Comparison of ENCODE assay signal across 8 cellular contexts in the genomic region with DNA sequence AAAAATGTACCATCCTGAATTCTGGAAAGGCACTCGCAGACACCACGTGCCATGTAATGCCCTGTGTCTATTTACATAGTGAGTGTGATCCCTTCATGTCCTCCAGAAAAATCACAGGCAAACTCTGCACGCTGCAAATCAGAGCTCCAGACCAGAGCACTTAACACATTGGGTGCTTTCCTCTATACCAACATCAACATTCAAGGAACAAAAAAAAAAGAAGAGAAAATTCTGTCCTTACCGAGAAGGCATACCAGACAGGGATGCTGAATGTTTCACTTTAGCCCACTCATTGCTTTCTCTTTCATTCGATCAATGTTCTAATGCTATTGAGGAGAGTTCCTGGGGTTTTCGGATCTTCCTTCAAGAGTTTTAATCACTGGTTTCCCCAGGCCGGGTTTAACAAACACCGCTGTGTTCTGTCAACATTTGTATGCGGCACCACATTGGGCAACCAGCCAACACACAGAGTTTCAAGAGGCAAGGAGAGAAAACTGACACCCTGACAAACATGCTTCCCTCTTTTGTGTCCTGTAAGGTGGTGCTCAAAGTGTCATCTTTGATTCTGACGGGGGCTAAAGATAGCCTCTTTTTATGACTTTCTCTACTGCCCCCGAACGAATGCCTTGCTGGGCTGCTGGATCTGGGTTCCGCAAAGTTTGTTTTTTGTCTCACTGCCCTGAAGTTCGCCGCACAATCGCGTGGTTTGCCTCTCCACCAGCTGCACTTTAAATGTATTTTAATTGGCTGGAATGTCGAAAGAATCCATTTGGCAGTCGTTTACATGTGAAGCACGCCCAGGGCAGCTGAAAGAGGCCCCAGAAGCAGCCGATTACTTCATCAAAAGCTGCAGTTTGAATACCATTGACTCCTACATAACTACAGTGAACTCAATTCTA.
DNase-seq lines count a peak whose midpoint lies in the region; ATAC-seq and TF ChIP-seq lines count a peak whose summit lies in the region.

No MANE protein-coding gene starts in this region.

- no peaks in the 10 kb centered on the region for H3K27me3 ChIP-seq in right cardiac atrium (ENCODE audit: control insufficient read depth, insufficient read depth)
- no peaks in the 10 kb centered on the region for H3K27me3 ChIP-seq in prostate gland (replicated peaks; ENCODE audit: insufficient read depth)

- H3K9me3 ChIP-seq in right cardiac atrium (ENCODE audit: control insufficient read depth, low read length) (no peaks in the 10 kb centered on the region), prostate gland (no peaks in the 10 kb centered on the region)

- H3K4me1 Mint-ChIP-seq in WTC11 = peaks cover 23% of the 10 kb centered on the region
- H3K4me1 Mint-ChIP-seq in natural killer cell = no peaks in the 10 kb centered on the region

- TF ChIP-seq CTCF in WTC11 (IDR thresholded peaks at IDR 0.05) = no peak
- TF ChIP-seq CTCF in prostate gland (IDR thresholded peaks at IDR 0.05) = no peak
- no peak for TF ChIP-seq CTCF in natural killer cell (IDR thresholded peaks at IDR 0.05)

- WGBS in right cardiac atrium = 7% methylated on average over 21 of the region's 21 CpGs
- 6% methylated on average over 21 of the region's 21 CpGs for WGBS in prostate gland

- TF ChIP-seq POLR2A in prostate gland (IDR thresholded peaks at IDR 0.05) = no peak

- peak; percentile 54 for DNase-seq in LHCN-M2 (ENCODE audit: low read depth)
- DNase-seq in WTC11 (ENCODE audit: low spot score) = peak; percentile 30
- peak; percentile 64 to 83 (median 73) for DNase-seq in right cardiac atrium
- peak; percentile 67 for DNase-seq in prostate gland (ENCODE audit: low spot score)
- no peak for DNase-seq in GOT3 (lab: John Stamatoyannopoulos, UW)
- DNase-seq in natural killer cell = no peak

- intact Hi-C loops in right cardiac atrium (cut with DNase I) = loop anchor here in 2 of 4 donors (5.0 to 10.0 kb wide), 2 partner anchors 90 to 93 kb away; no protein-coding TSS in a partner anchor
- intact Hi-C loops in prostate gland (cut with DNase I) = no loop called here
- intact Hi-C loops in natural killer cell (cut with micrococcal nuclease) = no loop called here

- peak overlapping the region; percentile 44 for H3K4me3 Mint-ChIP-seq in WTC11
- no peak overlapping the region for H3K4me3 Mint-ChIP-seq in natural killer cell

- CTCF ChIA-PET in WTC11 (lab: Charles Lee) = no interaction called here

- no peaks in the 10 kb centered on the region for H3K36me3 Mint-ChIP-seq in WTC11
- no peaks in the 10 kb centered on the region for H3K36me3 Mint-ChIP-seq in natural killer cell

- H3K27me3 Mint-ChIP-seq in WTC11 (ENCODE audit: low read depth) (no peaks in the 10 kb centered on the region), natural killer cell (ENCODE audit: low read depth in 2 of 2) (no peaks in the 10 kb centered on the region)

- H3K4me1 ChIP-seq in right cardiac atrium (ENCODE audit: control insufficient read depth, insufficient read depth, low read length) (no peaks in the 10 kb centered on the region), prostate gland (replicated peaks) (no peaks in the 10 kb centered on the region)

- no peaks in the 10 kb centered on the region for H3K9me3 Mint-ChIP-seq in WTC11
- peaks cover 0 to 12% of the 10 kb centered on the region in 2 donors for H3K9me3 Mint-ChIP-seq in natural killer cell

- peak overlapping the region; percentile 78 for H3K27ac ChIP-seq in right cardiac atrium (ENCODE audit: low read length)
- peak overlapping the region; percentile 42 to 51 for H3K27ac ChIP-seq in prostate gland

- H3K27ac Mint-ChIP-seq in WTC11 (peak overlapping the region; percentile 47; the same call in 1 of the 2 replicates), natural killer cell (no peak overlapping the region)

- H3K36me3 ChIP-seq in prostate gland = no peaks in the 10 kb centered on the region

- POLR2A ChIA-PET in WTC11 (lab: Charles Lee) = no interaction called here

- peak; percentile 81 for ATAC-seq in WTC11
- peak; percentile 63 to 67 for ATAC-seq in right cardiac atrium
- no peak for ATAC-seq in natural killer cell
- no peak for ATAC-seq in HG03196 (IDR thresholded peaks at IDR 0.05; ENCODE audit: unreplicated experiment)
- ATAC-seq in HG02610 (IDR thresholded peaks at IDR 0.05; ENCODE audit: unreplicated experiment) = no peak

- H3K4me3 ChIP-seq in right cardiac atrium (ENCODE audit: low read length) (peak overlapping the region; percentile 42), prostate gland (peak overlapping the region; percentile 7 to 9)

TF ChIP-seq in WTC11, 78 proteins besides CTCF, POLR2A, EP300 and RAD21:
- TF ChIP-seq SP1 (CRISPR knock-in tag; conservative IDR thresholded peaks at IDR 0.05) (0 out of 2 replicates have a peak, but pooled peaks have one; percentile 29), ZNF317 (CRISPR knock-in tag; IDR thresholded peaks at IDR 0.05; ENCODE audit: borderline replicate concordance, low read depth) (0 out of 2 replicates have a peak, but pooled peaks have one; percentile 14), NR1H2 (CRISPR knock-in tag; IDR thresholded peaks at IDR 0.05) (no peak), EMX1 (CRISPR knock-in tag; IDR thresholded peaks at IDR 0.05) (no peak)
- TF ChIP-seq, protein P1, sequence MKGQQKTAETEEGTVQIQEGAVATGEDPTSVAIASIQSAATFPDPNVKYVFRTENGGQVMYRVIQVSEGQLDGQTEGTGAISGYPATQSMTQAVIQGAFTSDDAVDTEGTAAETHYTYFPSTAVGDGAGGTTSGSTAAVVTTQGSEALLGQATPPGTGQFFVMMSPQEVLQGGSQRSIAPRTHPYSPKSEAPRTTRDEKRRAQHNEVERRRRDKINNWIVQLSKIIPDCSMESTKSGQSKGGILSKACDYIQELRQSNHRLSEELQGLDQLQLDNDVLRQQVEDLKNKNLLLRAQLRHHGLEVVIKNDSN (CRISPR knock-in tag; IDR thresholded peaks at IDR 0.05) = no peak
- TF ChIP-seq, protein P2, sequence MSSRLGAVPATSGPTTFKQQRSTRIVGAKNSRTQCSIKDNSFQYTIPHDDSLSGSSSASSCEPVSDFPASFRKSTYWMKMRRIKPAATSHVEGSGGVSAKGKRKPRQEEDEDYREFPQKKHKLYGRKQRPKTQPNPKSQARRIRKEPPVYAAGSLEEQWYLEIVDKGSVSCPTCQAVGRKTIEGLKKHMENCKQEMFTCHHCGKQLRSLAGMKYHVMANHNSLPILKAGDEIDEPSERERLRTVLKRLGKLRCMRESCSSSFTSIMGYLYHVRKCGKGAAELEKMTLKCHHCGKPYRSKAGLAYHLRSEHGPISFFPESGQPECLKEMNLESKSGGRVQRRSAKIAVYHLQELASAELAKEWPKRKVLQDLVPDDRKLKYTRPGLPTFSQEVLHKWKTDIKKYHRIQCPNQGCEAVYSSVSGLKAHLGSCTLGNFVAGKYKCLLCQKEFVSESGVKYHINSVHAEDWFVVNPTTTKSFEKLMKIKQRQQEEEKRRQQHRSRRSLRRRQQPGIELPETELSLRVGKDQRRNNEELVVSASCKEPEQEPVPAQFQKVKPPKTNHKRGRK (CRISPR knock-in tag; IDR thresholded peaks at IDR 0.05; ENCODE audit: borderline replicate concordance) = no peak
- TF ChIP-seq, protein P3, sequence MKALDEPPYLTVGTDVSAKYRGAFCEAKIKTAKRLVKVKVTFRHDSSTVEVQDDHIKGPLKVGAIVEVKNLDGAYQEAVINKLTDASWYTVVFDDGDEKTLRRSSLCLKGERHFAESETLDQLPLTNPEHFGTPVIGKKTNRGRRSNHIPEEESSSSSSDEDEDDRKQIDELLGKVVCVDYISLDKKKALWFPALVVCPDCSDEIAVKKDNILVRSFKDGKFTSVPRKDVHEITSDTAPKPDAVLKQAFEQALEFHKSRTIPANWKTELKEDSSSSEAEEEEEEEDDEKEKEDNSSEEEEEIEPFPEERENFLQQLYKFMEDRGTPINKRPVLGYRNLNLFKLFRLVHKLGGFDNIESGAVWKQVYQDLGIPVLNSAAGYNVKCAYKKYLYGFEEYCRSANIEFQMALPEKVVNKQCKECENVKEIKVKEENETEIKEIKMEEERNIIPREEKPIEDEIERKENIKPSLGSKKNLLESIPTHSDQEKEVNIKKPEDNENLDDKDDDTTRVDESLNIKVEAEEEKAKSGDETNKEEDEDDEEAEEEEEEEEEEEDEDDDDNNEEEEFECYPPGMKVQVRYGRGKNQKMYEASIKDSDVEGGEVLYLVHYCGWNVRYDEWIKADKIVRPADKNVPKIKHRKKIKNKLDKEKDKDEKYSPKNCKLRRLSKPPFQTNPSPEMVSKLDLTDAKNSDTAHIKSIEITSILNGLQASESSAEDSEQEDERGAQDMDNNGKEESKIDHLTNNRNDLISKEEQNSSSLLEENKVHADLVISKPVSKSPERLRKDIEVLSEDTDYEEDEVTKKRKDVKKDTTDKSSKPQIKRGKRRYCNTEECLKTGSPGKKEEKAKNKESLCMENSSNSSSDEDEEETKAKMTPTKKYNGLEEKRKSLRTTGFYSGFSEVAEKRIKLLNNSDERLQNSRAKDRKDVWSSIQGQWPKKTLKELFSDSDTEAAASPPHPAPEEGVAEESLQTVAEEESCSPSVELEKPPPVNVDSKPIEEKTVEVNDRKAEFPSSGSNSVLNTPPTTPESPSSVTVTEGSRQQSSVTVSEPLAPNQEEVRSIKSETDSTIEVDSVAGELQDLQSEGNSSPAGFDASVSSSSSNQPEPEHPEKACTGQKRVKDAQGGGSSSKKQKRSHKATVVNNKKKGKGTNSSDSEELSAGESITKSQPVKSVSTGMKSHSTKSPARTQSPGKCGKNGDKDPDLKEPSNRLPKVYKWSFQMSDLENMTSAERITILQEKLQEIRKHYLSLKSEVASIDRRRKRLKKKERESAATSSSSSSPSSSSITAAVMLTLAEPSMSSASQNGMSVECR (CRISPR knock-in tag; IDR thresholded peaks at IDR 0.05; ENCODE audit: borderline replicate concordance) = no peak
TF ChIP-seq in WTC11: peak in this region for 2.

Comparison
In these comparisons a context has a peak if more than half of its experiments do, and no peak if none do; other contexts are left out.
1. DNase-seq: peak in LHCN-M2 (single experiment), WTC11 (single experiment), right cardiac atrium (3 of 3) and prostate gland (single experiment); none in GOT3 (single experiment) and natural killer cell (single experiment).
2. ATAC-seq: peak in WTC11 (single experiment) and right cardiac atrium (2 of 2); none in natural killer cell (0 of 3), HG03196 (single experiment) and HG02610 (single experiment).